19 cellular contexts compared by ENCODE assay signal in the genomic region with DNA sequence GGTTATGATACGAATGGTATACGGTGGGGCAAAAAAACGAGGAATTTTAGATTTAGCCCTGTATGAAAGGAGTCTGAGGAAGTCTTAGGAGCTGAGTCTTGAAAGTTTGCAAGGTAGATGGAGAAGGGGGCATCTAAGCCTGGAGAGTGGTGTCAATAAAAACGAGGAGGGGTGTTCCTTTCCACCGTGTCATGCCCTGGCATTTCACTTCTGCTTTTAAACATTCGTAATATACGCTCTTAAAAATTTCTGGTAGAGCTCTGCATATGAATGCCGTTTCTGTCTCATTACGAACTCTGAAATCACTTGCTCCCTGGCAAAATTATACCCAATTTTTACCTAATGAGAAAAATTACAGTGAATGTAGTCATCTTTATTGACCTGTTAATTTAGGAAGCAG.
A peak's percentile ranks its signal among the peaks of the same experiment; 100 is the strongest.
DNase-seq lines count a peak whose midpoint lies in the region; ATAC-seq, FAIRE-seq and TF ChIP-seq lines count a peak whose summit lies in the region.
"Had no signal": no experiment of that assay in that cellular context is flagged by ENCODE, and none has a peak within 500 bp of the region (broad histone marks: within the 10 kb centered on the region; RNA-seq: fewer than 3 reads in every experiment).

No MANE protein-coding gene starts in this region.

- no peak overlapping the region for H3K4me3 ChIP-seq in OCI-LY1 (ENCODE audit: low read depth, low read length, poor library complexity, severe bottlenecking)
- H3K4me3 ChIP-seq in H1 (ENCODE audit: extremely low read depth in 1 of 4, insufficient read depth in 2 of 4, low read depth in 3 of 4, low read length in 4 of 4): no peak overlapping the region
- H3K4me3 ChIP-seq: GM23248 had no signal

- H2AFZ ChIP-seq in OCI-LY1 (ENCODE audit: low read length) (no peak overlapping the region), H1 (ENCODE audit: low read length) (no peak overlapping the region)
- H2AFZ ChIP-seq: GM23248 had no signal

- H3K14ac ChIP-seq in H1 (ENCODE audit: insufficient read length): no peak overlapping the region

- in situ Hi-C loops in KBM-7 (cut with MboI; ENCODE audit: low pct_unique_long_range_greater_than_20kb, low sequenced_read_pairs): no loop called here

- H2BK5ac ChIP-seq in H1 (ENCODE audit: low read depth, low read length): no peak overlapping the region

- H3K4me1 Mint-ChIP-seq in stimulated activated naive B cell treated with anti-CD40 and anti-IgM and Interleukin-4, amounts not matched to agents 10 μg/mL and 1 μg/mL and 100 μg/mL, for 72 hours: peaks cover 12 to 16% of the 10 kb centered on the region in 2 donors

- no peak for TF ChIP-seq POLR2A in H1 (IDR thresholded peaks at IDR 0.05; ENCODE audit: control extremely low read depth in 1 of 2, low read depth in 2 of 2, low read length in 2 of 2)

- peak overlapping the region in 1 of 2 donors; percentile 18 for H3K4me3 Mint-ChIP-seq in stimulated activated naive B cell treated with anti-CD40 and anti-IgM and Interleukin-4, amounts not matched to agents 10 μg/mL and 1 μg/mL and 100 μg/mL, for 72 hours
- H3K4me3 Mint-ChIP-seq: CD4-positive, alpha-beta T cell; T-helper 1 cell treated with Interleukin-12 subunit alpha and Interleukin-12 subunit beta and Interleukin-4 antibody, amounts not matched to agents 30 μg/mL and 1 μg/mL, for 36 hours had no signal

- H3K9me3 Mint-ChIP-seq in stimulated activated naive B cell treated with anti-CD40 and anti-IgM and Interleukin-4, amounts not matched to agents 10 μg/mL and 1 μg/mL and 100 μg/mL, for 72 hours: no peaks in the 10 kb centered on the region
- H3K9me3 Mint-ChIP-seq: CD4-positive, alpha-beta T cell; T-helper 1 cell treated with Interleukin-12 subunit alpha and Interleukin-12 subunit beta and Interleukin-4 antibody, amounts not matched to agents 30 μg/mL and 1 μg/mL, for 36 hours had no signal

- H3K36me3 Mint-ChIP-seq in stimulated activated naive B cell treated with anti-CD40 and anti-IgM and Interleukin-4, amounts not matched to agents 10 μg/mL and 1 μg/mL and 100 μg/mL, for 72 hours: peaks cover 13 to 22% of the 10 kb centered on the region in 2 donors

- H4K91ac ChIP-seq in H1 (replicated peaks; ENCODE audit: insufficient read length, low read length): no peak overlapping the region

- no peak overlapping the region for H3K9ac ChIP-seq in OCI-LY1 (ENCODE audit: low read length)
- H3K9ac ChIP-seq in H1 (replicated peaks in 1 of 4; ENCODE audit: extremely low read depth in 1 of 4, low read depth in 3 of 4, low read length in 3 of 4): no peak overlapping the region
- H3K9ac ChIP-seq: GM23248 had no signal

- DNase-seq in KBM-7: peak; percentile 33
- DNase-seq in H1 (ENCODE audit: low read depth in 1 of 2, low spot score in 2 of 2): no peak
- no peak for DNase-seq in stimulated activated naive B cell treated with anti-CD40 and anti-IgM and Interleukin-4, amounts not matched to agents 10 μg/mL and 1 μg/mL and 100 μg/mL, for 72 hours
- DNase-seq in HuH-7 (ENCODE audit: low spot score): no peak
- DNase-seq: CD4-positive, alpha-beta T cell; DMS79; GM23248; HCEC 1CT; IMR-90; NCI-H1092; NCI-H1436; NCI-H187 treated with DMSO at 0.1 percent for 48 hours; NCI-H2107; Right ventricle myocardium superior had no signal

- ATAC-seq in stimulated activated naive B cell treated with anti-CD40 and anti-IgM and Interleukin-4, amounts not matched to agents 10 μg/mL and 1 μg/mL and 100 μg/mL, for 72 hours (replicated peaks): peak; percentile 75 to 86
- no peak for ATAC-seq in HG02623 (IDR thresholded peaks at IDR 0.05; ENCODE audit: unreplicated experiment)
- no peak for ATAC-seq in GM18858 (IDR thresholded peaks at IDR 0.05; ENCODE audit: unreplicated experiment)

- H3K4me2 ChIP-seq in OCI-LY1 (ENCODE audit: low read length): peak overlapping the region; percentile 26; the same call in 1 of the 2 replicates
- H3K4me2 ChIP-seq in H1 (ENCODE audit: insufficient read depth in 1 of 2, low read depth in 2 of 2, low read length in 2 of 2): no peak overlapping the region

- no peak overlapping the region for H3K4ac ChIP-seq in H1 (replicated peaks; ENCODE audit: insufficient read length, low read depth, low read length)

- H3K9me3 ChIP-seq in OCI-LY1 (ENCODE audit: low read length) (no peaks in the 10 kb centered on the region; the same call in 1 of the 2 replicates), H1 (ENCODE audit: insufficient read depth in 2 of 2, low read depth in 1 of 2, low read length in 1 of 2) (no peaks in the 10 kb centered on the region)

- no peak overlapping the region for H2BK12ac ChIP-seq in H1 (ENCODE audit: low read depth, low read length)

- H3K27ac Mint-ChIP-seq in stimulated activated naive B cell treated with anti-CD40 and anti-IgM and Interleukin-4, amounts not matched to agents 10 μg/mL and 1 μg/mL and 100 μg/mL, for 72 hours: no peak overlapping the region
- H3K27ac Mint-ChIP-seq: CD4-positive, alpha-beta T cell; T-helper 1 cell treated with Interleukin-12 subunit alpha and Interleukin-12 subunit beta and Interleukin-4 antibody, amounts not matched to agents 30 μg/mL and 1 μg/mL, for 36 hours had no signal

- H3K18ac ChIP-seq in H1 (ENCODE audit: extremely low read depth, low read length): no peak overlapping the region

- no peak for TF ChIP-seq CTCF in OCI-LY1 (IDR thresholded peaks at IDR 0.05; ENCODE audit: low read length)
- no peak for TF ChIP-seq CTCF in H1 (IDR thresholded peaks at IDR 0.05; ENCODE audit: control extremely low read depth in 1 of 3, insufficient read depth in 1 of 3, low read depth in 1 of 3, low read length in 3 of 3)

- no peak overlapping the region for H2AK5ac ChIP-seq in H1 (ENCODE audit: low read depth, low read length)

- H3K27me3 ChIP-seq in OCI-LY1 (ENCODE audit: insufficient read depth, low read length): no peaks in the 10 kb centered on the region
- H3K27me3 ChIP-seq in H1 (replicated peaks in 1 of 4; ENCODE audit: control insufficient read depth in 3 of 4, extremely low read depth in 1 of 4, insufficient read depth in 3 of 4, low read length in 3 of 4): no peaks in the 10 kb centered on the region

- H3K79me1 ChIP-seq in H1 (ENCODE audit: low read depth, low read length): no peaks in the 10 kb centered on the region

- TF ChIP-seq EP300 in H1 (IDR thresholded peaks at IDR 0.05; ENCODE audit: borderline replicate concordance in 1 of 2, low read depth in 2 of 2, low read length in 2 of 2): no peak

- CTCF ChIA-PET in H1 (lab: Charles Lee; ENCODE audit: partially characterized antibody): no interaction called here

- H4K8ac ChIP-seq in H1 (ENCODE audit: extremely low read depth, insufficient read depth, low read length): no peak overlapping the region

- no peak overlapping the region for H3K23ac ChIP-seq in H1 (ENCODE audit: insufficient read length)

- no peaks in the 10 kb centered on the region; the same call in 1 of the 2 replicates for H3K9me2 ChIP-seq in OCI-LY1 (ENCODE audit: low read depth, low read length)

- H4K20me1 ChIP-seq in OCI-LY1 (ENCODE audit: insufficient read depth, low read length) (no peaks in the 10 kb centered on the region), H1 (replicated peaks in 1 of 2; ENCODE audit: control insufficient read depth in 1 of 2, insufficient read depth in 2 of 2, low read length in 2 of 2) (peaks cover 0 to 2% of the 10 kb centered on the region in 2 experiments)

- H3K27me3 Mint-ChIP-seq in stimulated activated naive B cell treated with anti-CD40 and anti-IgM and Interleukin-4, amounts not matched to agents 10 μg/mL and 1 μg/mL and 100 μg/mL, for 72 hours: no peaks in the 10 kb centered on the region
- H3K27me3 Mint-ChIP-seq: CD4-positive, alpha-beta T cell had no signal

- H3K36me3 ChIP-seq in OCI-LY1 (ENCODE audit: insufficient read depth, low read length) (no peaks in the 10 kb centered on the region), H1 (ENCODE audit: control insufficient read depth in 2 of 4, insufficient read depth in 4 of 4, low read length in 3 of 4) (no peaks in the 10 kb centered on the region)

- no peak overlapping the region for H4K5ac ChIP-seq in H1 (ENCODE audit: insufficient read length, low read depth, low read length)

- peaks cover 9% of the 10 kb centered on the region for H3K4me1 ChIP-seq in OCI-LY1 (ENCODE audit: insufficient read depth, low read length, severe bottlenecking)
- H3K4me1 ChIP-seq in H1 (replicated peaks in 1 of 4; ENCODE audit: control insufficient read depth in 3 of 4, insufficient read depth in 4 of 4, low read length in 3 of 4): no peaks in the 10 kb centered on the region

- H2BK15ac ChIP-seq in H1 (ENCODE audit: low read length): no peak overlapping the region

- H3K56ac ChIP-seq in H1 (replicated peaks; ENCODE audit: insufficient read length, low read depth, low read length): no peak overlapping the region

- H3K23me2 ChIP-seq in H1 (ENCODE audit: low read depth, low read length): no peaks in the 10 kb centered on the region

- no peak overlapping the region for H2BK120ac ChIP-seq in H1 (replicated peaks; ENCODE audit: low read depth, low read length)

- H3K79me2 ChIP-seq in OCI-LY1 (ENCODE audit: insufficient read depth, low read length): no peaks in the 10 kb centered on the region
- no peaks in the 10 kb centered on the region for H3K79me2 ChIP-seq in H1 (ENCODE audit: control insufficient read depth in 1 of 2, insufficient read depth in 2 of 2, low read length in 2 of 2)

- no peak for TF ChIP-seq RAD21 in H1 (IDR thresholded peaks at IDR 0.05 in 1 of 2, conservative IDR thresholded peaks at IDR 0.05 in 1 of 2; ENCODE audit: low read depth in 2 of 2, low read length in 2 of 2)

- no peak overlapping the region for H3K27ac ChIP-seq in OCI-LY1 (ENCODE audit: low read depth, low read length, poor library complexity, severe bottlenecking)
- no peak overlapping the region for H3K27ac ChIP-seq in H1 (ENCODE audit: low read depth, low read length)
- H3K27ac ChIP-seq: GM23248 had no signal

- POLR2A ChIA-PET in H1 (lab: Charles Lee; ENCODE audit: partially characterized antibody): no interaction called here

- no peak overlapping the region for H2BK20ac ChIP-seq in H1 (ENCODE audit: low read length)

- 83 to 100% methylated on average over 3 to 9 of the region's 9 CpGs for whole genome bisulfite sequencing in H1 (ENCODE audit: extremely low coverage in 1 of 2, insufficient coverage in 1 of 2, insufficient read length in 1 of 2, insufficient replicate concordance in 2 of 2, low coverage in 1 of 2, low lambda C conversion rate in 2 of 2, missing lambda C conversion rate in 1 of 2), 2 experiments

- peak; percentile 24 for FAIRE-seq in H1 (lab: Jason Lieb, UNC)
- FAIRE-seq: HTR-8/SVneo had no signal

- no peaks in the 10 kb centered on the region for H3F3A ChIP-seq in OCI-LY1 (ENCODE audit: insufficient read depth, low read length)

TF ChIP-seq in H1, 55 proteins besides CTCF, POLR2A, EP300 and RAD21 (continues in another document):
- TF ChIP-seq SP4 (IDR thresholded peaks at IDR 0.05; ENCODE audit: low read length) (no peak), RNF2 (IDR thresholded peaks at IDR 0.05; ENCODE audit: borderline replicate concordance, low read depth, low read length, missing control alignments, poor library complexity, severe bottlenecking) (no peak), KDM1A (IDR thresholded peaks at IDR 0.05; ENCODE audit: borderline replicate concordance, low read length) (no peak), POU5F1 (IDR thresholded peaks at IDR 0.05; ENCODE audit: low read depth, low read length) (no peak), SIX5 (IDR thresholded peaks at IDR 0.05; ENCODE audit: low read depth, low read length) (no peak), HDAC6 (IDR thresholded peaks at IDR 0.05; ENCODE audit: low read depth, low read length) (no peak), TEAD4 (IDR thresholded peaks at IDR 0.05; ENCODE audit: low read depth, low read length) (no peak)

Comparison
In these comparisons a context has a peak if more than half of its experiments do, and no peak if none do; other contexts are left out.
1. ATAC-seq: peak in stimulated activated naive B cell treated with anti-CD40 and anti-IgM and Interleukin-4, amounts not matched to agents 10 μg/mL and 1 μg/mL and 100 μg/mL, for 72 hours (2 of 2); none in HG02623 (single experiment) and GM18858 (single experiment).